Comparison of ENCODE assay signal across 24 cellular contexts in the genomic region with DNA sequence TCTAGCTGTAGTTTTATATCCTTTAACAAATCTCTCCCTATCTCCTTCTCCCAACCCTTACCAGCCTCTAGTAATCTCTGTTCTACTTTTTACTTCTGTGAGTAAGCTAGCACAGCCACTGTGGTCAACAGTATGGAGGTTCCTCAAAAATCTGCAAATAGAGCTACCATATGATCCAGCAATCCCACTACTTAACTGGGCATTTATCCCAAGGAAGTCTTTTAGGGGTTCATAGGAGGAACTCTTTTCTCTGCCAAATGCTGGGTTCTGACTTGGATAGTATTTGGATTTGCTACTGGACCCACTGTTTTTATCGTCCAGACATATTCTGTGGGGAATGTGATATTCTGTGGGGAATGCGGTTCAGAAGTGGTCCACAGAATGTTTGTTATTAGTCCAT. TPM values are rescaled to one million over a fixed set of nuclear protein-coding genes. Genes with fewer than 3 reads are reported as not detected.
DNase-seq lines count a peak whose midpoint lies in the region; ATAC-seq and TF ChIP-seq lines count a peak whose summit lies in the region.
"Had no signal": no experiment of that assay in that cellular context is flagged by ENCODE, and none has a peak within 500 bp of the region (broad histone marks: within the 10 kb centered on the region; RNA-seq: fewer than 3 reads in every experiment).

No MANE protein-coding gene starts in this region.

- H3K4me1 Mint-ChIP-seq in Calu3 (ENCODE audit: low read depth, unreplicated experiment): peaks cover 9% of the 10 kb centered on the region
- peaks cover 71% of the 10 kb centered on the region for H3K4me1 Mint-ChIP-seq in HFFc6 (ENCODE audit: low read depth)
- peaks cover 31% of the 10 kb centered on the region for H3K4me1 Mint-ChIP-seq in chondrocyte (ENCODE audit: low read depth)

- no peak overlapping the region for H3K4me3 Mint-ChIP-seq in Calu3 (ENCODE audit: low read depth, unreplicated experiment)
- peak overlapping the region; percentile 3; the same call in 1 of the 2 replicates for H3K4me3 Mint-ChIP-seq in HFFc6
- H3K4me3 Mint-ChIP-seq in chondrocyte (ENCODE audit: unreplicated experiment): no peak overlapping the region
- H3K4me3 Mint-ChIP-seq: CD4-positive, alpha-beta memory T cell had no signal

- DNase-seq in Calu3: no peak
- DNase-seq in HFFc6: no peak
- DNase-seq in chondrocyte (ENCODE audit: low spot score): no peak
- no peak for DNase-seq in psoas muscle
- DNase-seq in ureter (ENCODE audit: low spot score): no peak
- no peak for DNase-seq in pons (ENCODE audit: low spot score)
- DNase-seq: C1 segment of cervical spinal cord; CD4-positive, alpha-beta memory T cell; COR-L47; DMS 273 treated with DMSO at 0.1 percent for 48 hours; DMS79; EL; GF-D8; NCI-H1105 treated with DMSO at 0.1 percent for 48 hours; NCI-H2029; NCI-H446; NCI-H526; NCI-H82; NK-92 treated with Interleukin-12 subunit alpha and Interleukin-12 subunit beta, amount 100 ng/mL, for 24 hours; PC-3; SJCRH30 had no signal

- H3K4me1 ChIP-seq in psoas muscle: peaks cover 68% of the 10 kb centered on the region
- H3K4me1 ChIP-seq: SJCRH30 had no signal

- H3K27me3 Mint-ChIP-seq in Calu3 (ENCODE audit: unreplicated experiment) (no peaks in the 10 kb centered on the region), HFFc6 (ENCODE audit: insufficient read depth) (peaks cover 67% of the 10 kb centered on the region), chondrocyte (ENCODE audit: low read depth) (no peaks in the 10 kb centered on the region)
- H3K27me3 Mint-ChIP-seq: CD4-positive, alpha-beta memory T cell had no signal

- peak overlapping the region; percentile 16 for H3K27ac Mint-ChIP-seq in Calu3 (ENCODE audit: unreplicated experiment)
- peak overlapping the region; percentile 52 for H3K27ac Mint-ChIP-seq in HFFc6
- H3K27ac Mint-ChIP-seq in chondrocyte (ENCODE audit: unreplicated experiment): peak overlapping the region; percentile 18

- H3K36me3 Mint-ChIP-seq in Calu3 (ENCODE audit: insufficient read depth, unreplicated experiment) (peaks cover 69% of the 10 kb centered on the region), HFFc6 (ENCODE audit: low read depth) (peaks cover 69% of the 10 kb centered on the region), chondrocyte (ENCODE audit: low read depth) (peaks cover 26% of the 10 kb centered on the region)

- intact Hi-C loops in Calu3 (cut with micrococcal nuclease; ENCODE audit: unreplicated experiment) (no loop called here), psoas muscle (cut with DNase I) (loop anchor here in 1 of 2 donors (5.0 kb wide), 1 partner anchor 37 kb away; no protein-coding TSS in a partner anchor)

- H3K27me3 ChIP-seq in psoas muscle (ENCODE audit: insufficient read depth in 3 of 3, low read length in 2 of 3): no peaks in the 10 kb centered on the region
- H3K27me3 ChIP-seq: SJCRH30 had no signal

- CTCF ChIA-PET in Calu3 (lab: Charles Lee): no interaction called here

- H3K9me3 ChIP-seq in psoas muscle: no peaks in the 10 kb centered on the region
- H3K9me3 ChIP-seq: SJCRH30 had no signal

- peak overlapping the region; percentile 38 for H3K27ac ChIP-seq in psoas muscle
- H3K27ac ChIP-seq: SJCRH30 had no signal

- 51 to 70% (median 57%) methylated on average over 2 of the region's 2 CpGs for WGBS in psoas muscle, 3 donors

- H3K9me3 Mint-ChIP-seq in Calu3 (ENCODE audit: low read depth, unreplicated experiment) (no peaks in the 10 kb centered on the region), HFFc6 (peaks cover 14% of the 10 kb centered on the region), chondrocyte (ENCODE audit: low read depth) (no peaks in the 10 kb centered on the region)
- H3K9me3 Mint-ChIP-seq: CD4-positive, alpha-beta memory T cell had no signal

- no TSS peak for BruUV-seq in Calu3 (replicated peaks; lab: Mats Ljungman, UMichigan)

- TF ChIP-seq CTCF in Calu3 (IDR thresholded peaks at IDR 0.05; ENCODE audit: unreplicated experiment) (no peak), HFFc6 (IDR thresholded peaks at IDR 0.05) (no peak), chondrocyte (IDR thresholded peaks at IDR 0.05) (no peak), psoas muscle (IDR thresholded peaks at IDR 0.05) (no peak)

- no peak overlapping the region for H3K4me3 ChIP-seq in psoas muscle
- H3K4me3 ChIP-seq: SJCRH30 had no signal

- ATAC-seq in psoas muscle: no peak
- ATAC-seq in GM19395 (IDR thresholded peaks at IDR 0.05; ENCODE audit: unreplicated experiment): no peak
- ATAC-seq: HCT116, PC-3, Right ventricle myocardium inferior had no signal

- peaks cover 14 to 96% of the 10 kb centered on the region in 2 donors for H3K36me3 ChIP-seq in psoas muscle (ENCODE audit: insufficient read depth in 1 of 2, low read depth in 1 of 2)

RNA-seq across cellular contexts. Expression of a gene that starts 41.1 kb away (rescaled TPM):
- total RNA-seq in Calu3 (2022): 5.5 and 6.1 TPM in 2 replicates
- total RNA-seq in HFFc6 (2021; fragmentation: NEBNext Ultra II Directional; extraction: Animal tissue kit (Norgen Biotek cat#: 25700)): 1 to 10 TPM; 2.2 to 4.4 (median 4.1) TPM
- 1.3 to 1.8 TPM (median 1.5 TPM) in 3 replicates for total RNA-seq in chondrocyte
- total RNA-seq in psoas muscle: 1 to 10 TPM in 1 of 4 donors, under 1 TPM in 3; 0.94 to 1.3 (median 0.99) TPM
- under 1 TPM; 0.28 to 0.95 (median 0.56) TPM for polyA plus RNA-seq in psoas muscle
- total RNA-seq in ureter: 4.7 TPM
